Comparison of ENCODE assay signal across 8 cellular contexts in genomic region chr6:26157150-26157837, GRCh38.
DNase-seq lines count a peak whose midpoint lies in the region; ATAC-seq, FAIRE-seq and TF ChIP-seq lines count a peak whose summit lies in the region.

No MANE protein-coding gene starts in this region.

- H3K36me3 ChIP-seq in endothelial cell of umbilical vein (ENCODE audit: control insufficient read depth in 2 of 2, extremely low read depth in 1 of 2, insufficient read depth in 2 of 2, low read length in 2 of 2) (no peaks in the 10 kb centered on the region), muscle layer of duodenum (ENCODE audit: control insufficient read depth in 1 of 2, insufficient read depth in 2 of 2, low read length in 2 of 2) (no peaks in the 10 kb centered on the region)

- H3K79me2 ChIP-seq in endothelial cell of umbilical vein (ENCODE audit: control insufficient read depth, insufficient read depth, low read length) = no peaks in the 10 kb centered on the region

- intact Hi-C loops in endothelial cell of umbilical vein (cut with micrococcal nuclease) = loop anchor here (1.0 to 5.0 kb wide), 6 partner anchors 32 to 125 kb away; a partner anchor contains a TSS

- DNase-seq in AG08396 (ENCODE audit: low spot score) (peak; percentile 11), NCI-H748 (lab: John Stamatoyannopoulos, UW; ENCODE audit: unreplicated experiment) (peak; percentile 93), endothelial cell of umbilical vein (ENCODE audit: low read depth, low spot score) (peak; percentile 72)
- peak; percentile 84 for DNase-seq in activated CD8-positive, alpha-beta T cell treated with anti-CD3 and anti-CD28 coated beads, Interleukin-2, amount 10 ng/mL, durations not matched to agents 7 days and 5 days
- peak; percentile 80 for DNase-seq in stimulated activated naive CD8-positive, alpha-beta T cell treated with anti-CD3 and anti-CD28 coated beads, Interleukin-15, Interleukin-2, amounts not matched to agents 100 U/mL and 50 U/mL, for 24 hours

- dilution Hi-C loops in endothelial cell of umbilical vein (cut with MboI; ENCODE audit: extremely low pct_ligation_motif_present, low sequenced_read_pairs) = no loop called here

- peaks cover 37% of the 10 kb centered on the region for H3K36me3 Mint-ChIP-seq in activated CD8-positive, alpha-beta T cell treated with anti-CD3 and anti-CD28 coated beads, Interleukin-2, amount 10 ng/mL, durations not matched to agents 7 days and 5 days (ENCODE audit: low read depth)

- no peaks in the 10 kb centered on the region for H3K9me3 Mint-ChIP-seq in activated CD8-positive, alpha-beta T cell treated with anti-CD3 and anti-CD28 coated beads, Interleukin-2, amount 10 ng/mL, durations not matched to agents 7 days and 5 days (ENCODE audit: insufficient read depth)

- peak; percentile 10 for ATAC-seq in GM18870 (IDR thresholded peaks at IDR 0.05; ENCODE audit: unreplicated experiment)
- peak; percentile 8 for ATAC-seq in HG03135 (IDR thresholded peaks at IDR 0.05; ENCODE audit: unreplicated experiment)
- ATAC-seq in activated CD8-positive, alpha-beta T cell treated with anti-CD3 and anti-CD28 coated beads, Interleukin-2, amount 10 ng/mL, durations not matched to agents 7 days and 5 days = peak; percentile 38
- peak; percentile 50 for ATAC-seq in stimulated activated naive CD8-positive, alpha-beta T cell treated with anti-CD3 and anti-CD28 coated beads, Interleukin-15, Interleukin-2, amounts not matched to agents 100 U/mL and 50 U/mL, for 24 hours

- FAIRE-seq in endothelial cell of umbilical vein (lab: Jason Lieb, UNC) = no peak

- H3K9me1 ChIP-seq in endothelial cell of umbilical vein (replicated peaks; ENCODE audit: control insufficient read depth, extremely low read depth, insufficient read depth, low read length) = no peaks in the 10 kb centered on the region

- peak overlapping the region; percentile 83 for H3K9ac ChIP-seq in endothelial cell of umbilical vein (replicated peaks; ENCODE audit: extremely low read depth, insufficient read depth, low read length)

- peaks cover 0 to 3% of the 10 kb centered on the region in 2 experiments for H3K27me3 ChIP-seq in endothelial cell of umbilical vein (ENCODE audit: control insufficient read depth in 2 of 2, insufficient read depth in 2 of 2, low read length in 2 of 2)
- no peaks in the 10 kb centered on the region for H3K27me3 ChIP-seq in muscle layer of duodenum (ENCODE audit: low read depth, low read length)

- H3K4me2 ChIP-seq in endothelial cell of umbilical vein (ENCODE audit: insufficient read depth, low read length) = peak overlapping the region; percentile 27

- peaks cover 42% of the 10 kb centered on the region for H3K4me1 Mint-ChIP-seq in activated CD8-positive, alpha-beta T cell treated with anti-CD3 and anti-CD28 coated beads, Interleukin-2, amount 10 ng/mL, durations not matched to agents 7 days and 5 days (ENCODE audit: low read depth)

- POLR2A ChIA-PET in activated CD8-positive, alpha-beta T cell treated with anti-CD3 and anti-CD28 coated beads, Interleukin-2, amount 10 ng/mL, durations not matched to agents 7 days and 5 days (lab: Charles Lee) = interaction anchor here (0.6 to 22.3 kb wide), 67 partner anchors 12 to 1736 kb away, joined by 3 to 3176 read pairs (median 14); partner anchors contain the start of genes HFE and ZNF184
- POLR2A ChIA-PET in endothelial cell of umbilical vein (lab: Charles Lee) = interaction anchor here (0.6 to 6.3 kb wide), 19 partner anchors 10 to 1736 kb away, joined by 3 to 265 read pairs (median 7); a partner anchor contains a TSS

- H4K20me1 ChIP-seq in endothelial cell of umbilical vein (replicated peaks; ENCODE audit: control insufficient read depth, extremely low read depth, insufficient read depth, low read length) = no peaks in the 10 kb centered on the region

- peak overlapping the region; percentile 94 for H3K4me3 Mint-ChIP-seq in activated CD8-positive, alpha-beta T cell treated with anti-CD3 and anti-CD28 coated beads, Interleukin-2, amount 10 ng/mL, durations not matched to agents 7 days and 5 days

- H3K4me3 ChIP-seq in endothelial cell of umbilical vein (replicated peaks in 1 of 3; ENCODE audit: insufficient read depth in 1 of 3, low read depth in 1 of 3, low read length in 3 of 3) (peak overlapping the region; percentile 45 to 81 (median 68)), muscle layer of duodenum (ENCODE audit: low read depth in 1 of 2, low read length in 2 of 2) (peak overlapping the region; percentile 82 to 90)

- TSS peak; percentile 99 for BruUV-seq in endothelial cell of umbilical vein (replicated peaks; lab: Mats Ljungman, UMichigan)

- peak; percentile 24 for TF ChIP-seq POLR2A in endothelial cell of umbilical vein (IDR thresholded peaks at IDR 0.05; ENCODE audit: low read depth, low read length)

- peaks cover 8% of the 10 kb centered on the region for H3K27me3 Mint-ChIP-seq in activated CD8-positive, alpha-beta T cell treated with anti-CD3 and anti-CD28 coated beads, Interleukin-2, amount 10 ng/mL, durations not matched to agents 7 days and 5 days (ENCODE audit: low read depth)

- peak overlapping the region; percentile 78 for H3K27ac ChIP-seq in endothelial cell of umbilical vein (ENCODE audit: insufficient read depth, low read depth, low read length)
- H3K27ac ChIP-seq in muscle layer of duodenum (ENCODE audit: low read length) = peak overlapping the region; percentile 98

- H3K9me3 ChIP-seq in endothelial cell of umbilical vein (replicated peaks; ENCODE audit: control insufficient read depth, insufficient read depth, low read length) (no peaks in the 10 kb centered on the region), muscle layer of duodenum (ENCODE audit: control insufficient read depth in 1 of 2, low read length in 2 of 2) (no peaks in the 10 kb centered on the region)

- peak overlapping the region; percentile 99 for H3K27ac Mint-ChIP-seq in activated CD8-positive, alpha-beta T cell treated with anti-CD3 and anti-CD28 coated beads, Interleukin-2, amount 10 ng/mL, durations not matched to agents 7 days and 5 days

- no peak for TF ChIP-seq CTCF in endothelial cell of umbilical vein (IDR thresholded peaks at IDR 0.05; ENCODE audit: extremely low read depth in 1 of 2, insufficient read depth in 1 of 2, low read depth in 1 of 2, low read length in 2 of 2)

- CTCF ChIA-PET in activated CD8-positive, alpha-beta T cell treated with anti-CD3 and anti-CD28 coated beads, Interleukin-2, amount 10 ng/mL, durations not matched to agents 7 days and 5 days (lab: Charles Lee) = interaction anchor here (0.8 to 3.8 kb wide), 3 partner anchors 30 to 40 kb away, joined by 3 to 17 read pairs (median 10); a partner anchor contains a TSS
- CTCF ChIA-PET in endothelial cell of umbilical vein (lab: Charles Lee) = interaction anchor here (0.9 to 3.0 kb wide), 10 partner anchors 16 to 131 kb away, joined by 3 to 28 read pairs (median 9); a partner anchor contains a TSS

- peaks cover 8% of the 10 kb centered on the region for H3K4me1 ChIP-seq in endothelial cell of umbilical vein (ENCODE audit: control insufficient read depth, extremely low read depth, insufficient read depth, low read length)
- peaks cover 10% of the 10 kb centered on the region in 2 donors for H3K4me1 ChIP-seq in muscle layer of duodenum (ENCODE audit: control insufficient read depth in 1 of 2, insufficient read depth in 2 of 2, low read length in 2 of 2)

- H2AFZ ChIP-seq in endothelial cell of umbilical vein (ENCODE audit: low read depth, low read length) = no peak overlapping the region

TF ChIP-seq in endothelial cell of umbilical vein, 7 proteins besides CTCF, POLR2A, EP300 and RAD21:
- TF ChIP-seq FOS (IDR thresholded peaks at IDR 0.05; ENCODE audit: borderline replicate concordance, insufficient read depth, low read length) = no peak
- peak; percentile 41 for TF ChIP-seq POLR2AphosphoS5 (IDR thresholded peaks at IDR 0.05; ENCODE audit: insufficient read depth, low read depth, low read length)
- TF ChIP-seq MYC (IDR thresholded peaks at IDR 0.05; ENCODE audit: low read depth, low read length) = no peak
TF ChIP-seq in endothelial cell of umbilical vein: peak in this region for 1.

Comparison
In these comparisons a context has a peak if more than half of its experiments do, and no peak if none do; other contexts are left out.
1. Peak in every context shown above with its lines: DNase-seq, ATAC-seq, H3K4me3 ChIP-seq and H3K27ac ChIP-seq.
2. DNase-seq: peak in every context shown above with its lines; median percentile 93 in NCI-H748; 84 in activated CD8-positive, alpha-beta T cell treated with anti-CD3 and anti-CD28 coated beads, Interleukin-2, amount 10 ng/mL, durations not matched to agents 7 days and 5 days; 80 in stimulated activated naive CD8-positive, alpha-beta T cell treated with anti-CD3 and anti-CD28 coated beads, Interleukin-15, Interleukin-2, amounts not matched to agents 100 U/mL and 50 U/mL, for 24 hours; 72 in endothelial cell of umbilical vein; 11 in AG08396.